Comparison of ENCODE assay signal across 12 cellular contexts in the genomic region with DNA sequence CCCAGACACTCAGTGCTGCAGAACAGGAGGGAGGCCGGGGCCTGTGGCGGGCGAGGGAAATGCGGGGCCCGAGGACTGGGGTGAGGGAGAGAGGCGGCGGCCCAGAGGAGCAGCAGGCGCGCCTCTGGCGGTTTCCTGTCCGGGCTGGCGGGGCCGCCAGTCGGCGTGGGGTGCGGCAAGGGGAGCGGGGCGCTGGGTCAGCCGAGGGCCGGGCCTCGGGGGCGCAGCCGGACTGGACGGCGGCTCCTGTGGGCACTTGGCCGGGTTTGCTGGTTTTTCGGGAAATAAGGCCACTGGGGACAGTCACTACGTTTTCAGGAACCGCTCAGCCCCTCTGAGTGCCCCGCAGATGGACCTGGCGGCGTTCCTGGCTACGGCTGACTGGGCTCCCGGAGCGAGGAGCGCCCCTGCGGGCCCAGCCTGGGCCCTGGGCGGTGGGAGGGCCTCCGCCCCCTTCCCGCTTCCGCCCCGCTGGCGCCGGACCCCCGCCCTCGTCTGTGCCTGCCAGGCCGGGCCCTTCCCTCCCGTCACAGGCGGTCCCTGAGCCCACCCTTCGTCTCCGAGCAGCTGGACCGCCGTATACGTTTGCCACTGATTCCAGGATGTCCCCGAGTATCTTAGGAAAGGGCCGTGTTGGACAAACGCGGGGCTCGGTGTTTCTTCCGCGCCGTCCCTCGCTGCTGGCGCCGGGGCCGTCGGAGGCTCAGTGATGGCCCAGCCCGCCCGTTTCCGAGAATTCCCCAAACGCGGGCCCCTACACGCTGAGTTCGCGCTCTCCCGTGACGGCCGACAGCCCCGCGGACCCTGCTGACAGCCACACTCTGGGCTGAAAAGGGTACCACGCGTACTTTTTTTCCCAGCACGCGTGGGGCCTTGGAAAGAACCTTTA.
DNase-seq lines count a peak whose midpoint lies in the region; ATAC-seq, FAIRE-seq and TF ChIP-seq lines count a peak whose summit lies in the region.
"Had no signal": no experiment of that assay in that cellular context is flagged by ENCODE, and none has a peak within 500 bp of the region (broad histone marks: within the 10 kb centered on the region; RNA-seq: fewer than 3 reads in every experiment).

No MANE protein-coding gene starts in this region.

- H3K9ac ChIP-seq in HepG2 (ENCODE audit: insufficient read depth, low read depth, low read length) = no peak overlapping the region

- no peak for TF ChIP-seq RAD21 in HepG2 (CRISPR knock-in tag; IDR thresholded peaks at IDR 0.05)

- no peaks in the 10 kb centered on the region for H4K20me1 ChIP-seq in HepG2 (ENCODE audit: insufficient read depth, low read length)
- H4K20me1 ChIP-seq in hepatocyte (ENCODE audit: insufficient read depth, poor library complexity, severe bottlenecking) = no peaks in the 10 kb centered on the region

- peak in 1 of 3 donors; percentile 41 for DNase-seq in right lobe of liver
- DNase-seq in HepG2 (ENCODE audit: low spot score) = no peak
- peak; percentile 43 for DNase-seq in hepatocyte (ENCODE audit: low spot score)
- peak; percentile 87 for DNase-seq in posterior vena cava (ENCODE audit: low spot score)
- peak in 1 of 2 donors; percentile 79 for DNase-seq in aorta
- no peak for DNase-seq in GM19238 (ENCODE audit: insufficient read length, low spot score)
- DNase-seq: GF-D8, NCI-H2171, SIG-M5 had no signal

- no peaks in the 10 kb centered on the region for H3K9me2 ChIP-seq in hepatocyte (replicated peaks; ENCODE audit: insufficient read depth)

- no peaks in the 10 kb centered on the region for H3K79me2 ChIP-seq in HepG2 (ENCODE audit: insufficient read depth, low read length)
- H3K79me2 ChIP-seq in hepatocyte = no peaks in the 10 kb centered on the region

- H3K9me3 ChIP-seq in right lobe of liver (no peaks in the 10 kb centered on the region), HepG2 (ENCODE audit: low read length) (no peaks in the 10 kb centered on the region), hepatocyte (ENCODE audit: low read depth) (no peaks in the 10 kb centered on the region), aorta (ENCODE audit: control insufficient read depth, low read length) (no peaks in the 10 kb centered on the region)
- H3K9me3 ChIP-seq: A549 had no signal

- H3K36me3 ChIP-seq in right lobe of liver (peaks cover 0 to 12% (median 4%) of the 10 kb centered on the region in 4 donors), HepG2 (replicated peaks in 1 of 2; ENCODE audit: control insufficient read depth in 1 of 2, insufficient read depth in 2 of 2, low read length in 2 of 2) (no peaks in the 10 kb centered on the region), hepatocyte (replicated peaks; ENCODE audit: insufficient read depth, low read depth) (no peaks in the 10 kb centered on the region), aorta (ENCODE audit: control insufficient read depth in 1 of 2, insufficient read depth in 2 of 2, low read length in 1 of 2) (no peaks in the 10 kb centered on the region)

- H3K27ac ChIP-seq in right lobe of liver (peak overlapping the region in 2 of 3 donors; percentile 29 to 70), HepG2 (ENCODE audit: extremely low read length, insufficient read depth, low read length) (no peak overlapping the region), hepatocyte (peak overlapping the region; percentile 20), aorta (ENCODE audit: low read depth in 1 of 2, low read length in 2 of 2) (no peak overlapping the region)
- H3K27ac ChIP-seq: A549 had no signal

- in situ Hi-C loops in HepG2 (cut with HindIII; ENCODE audit: extremely low pct_ligation_motif_present, low pct_unique_long_range_greater_than_20kb) = loop anchor here (25.0 kb wide), 2 partner anchors 429 to 629 kb away; partner anchors contain the start of gene LDLRAD4

- ATAC-seq in right lobe of liver (peak; percentile 52 to 83 (median 65)), HepG2 (no peak; the same call in 2 of the 3 replicates), aorta (ENCODE audit: low FRiP score) (peak; percentile 76), GM21576 (IDR thresholded peaks at IDR 0.05; ENCODE audit: unreplicated experiment) (no peak)
- ATAC-seq in activated CD4-positive, CD25-positive, alpha-beta regulatory T cell treated with anti-CD3 and anti-CD28 coated beads, Interleukin-2, amount 50 U/mL, for 24 hours = no peak
- ATAC-seq: A549 had no signal

- 58% methylated on average over 8 of the region's 84 CpGs for WGBS in right lobe of liver (ENCODE audit: insufficient coverage, low coverage, low lambda C conversion rate, missing lambda C conversion rate)
- WGBS in HepG2 (ENCODE audit: low lambda C conversion rate) = 96% methylated on average over 62 of the region's 84 CpGs
- WGBS in hepatocyte (ENCODE audit: low lambda C conversion rate, missing lambda C conversion rate) = 55% methylated on average over 42 of the region's 84 CpGs
- 42 to 47% methylated on average over 63 to 84 of the region's 84 CpGs for WGBS in aorta, 2 donors

- no TSS peak for BruUV-seq in HepG2 (replicated peaks; lab: Mats Ljungman, UMichigan)

- H3K27me3 ChIP-seq in right lobe of liver (no peaks in the 10 kb centered on the region), HepG2 (ENCODE audit: control insufficient read depth in 1 of 2, insufficient read depth in 2 of 2, low read length in 2 of 2) (no peaks in the 10 kb centered on the region), hepatocyte (no peaks in the 10 kb centered on the region), aorta (ENCODE audit: control insufficient read depth in 1 of 2, insufficient read depth in 2 of 2, low read length in 1 of 2) (no peaks in the 10 kb centered on the region)

- H3K4me2 ChIP-seq in HepG2 (ENCODE audit: low read depth, low read length) (no peak overlapping the region), hepatocyte (peak overlapping the region; percentile 87)
- H3K4me2 ChIP-seq: A549 had no signal

- no peak for FAIRE-seq in HepG2 (lab: Jason Lieb, UNC)
- FAIRE-seq: A549 had no signal

- intact Hi-C loops in right lobe of liver (cut with DNase I) = no loop called here
- intact Hi-C loops in HepG2 (cut with micrococcal nuclease; ENCODE audit: unreplicated experiment) = no loop called here
- intact Hi-C loops in posterior vena cava (cut with DNase I) = no loop called here
- intact Hi-C loops in aorta (cut with DNase I) = loop anchor here in 1 of 2 donors (5.0 kb wide), 1 partner anchor 86 kb away; the partner anchor contains the start of genes FAM210A and RNMT

- no peak for TF ChIP-seq POLR2A in right lobe of liver (IDR thresholded peaks at IDR 0.05)
- no peak for TF ChIP-seq POLR2A in HepG2 (IDR thresholded peaks at IDR 0.05; ENCODE audit: insufficient read depth in 1 of 2, low read depth in 2 of 2, low read length in 2 of 2)

- H2AFZ ChIP-seq in HepG2 (ENCODE audit: low read length) (no peak overlapping the region), hepatocyte (peak overlapping the region; percentile 71)

- TF ChIP-seq EP300 in HepG2 (IDR thresholded peaks at IDR 0.05; ENCODE audit: low read depth in 2 of 2, low read length in 2 of 2) (no peak), HepG2 (CRISPR knock-in tag; IDR thresholded peaks at IDR 0.05; ENCODE audit: borderline replicate concordance) (no peak)

- H3K4me1 ChIP-seq in right lobe of liver (no peaks in the 10 kb centered on the region), HepG2 (ENCODE audit: insufficient read depth, low read length) (no peaks in the 10 kb centered on the region), hepatocyte (ENCODE audit: insufficient read depth) (no peaks in the 10 kb centered on the region), aorta (ENCODE audit: control insufficient read depth in 1 of 2, insufficient read depth in 2 of 2, low read length in 2 of 2) (no peaks in the 10 kb centered on the region)
- H3K4me1 ChIP-seq: A549 had no signal

- TF ChIP-seq CTCF in right lobe of liver (IDR thresholded peaks at IDR 0.05) (no peak), HepG2 (CRISPR knock-in tag; IDR thresholded peaks at IDR 0.05) (no peak), hepatocyte (IDR thresholded peaks at IDR 0.05; ENCODE audit: poor library complexity) (no peak)

- POLR2A ChIA-PET in HepG2 (lab: Yijun Ruan, JAX) = no interaction called here

- peak overlapping the region in 1 of 3 donors; percentile 7 for H3K4me3 ChIP-seq in right lobe of liver
- no peak overlapping the region for H3K4me3 ChIP-seq in HepG2 (replicated peaks in 1 of 3; ENCODE audit: insufficient read depth in 1 of 3, low read depth in 2 of 3, low read length in 3 of 3)
- H3K4me3 ChIP-seq in hepatocyte = no peak overlapping the region
- no peak overlapping the region for H3K4me3 ChIP-seq in aorta (ENCODE audit: low read length in 2 of 2)
- H3K4me3 ChIP-seq: A549 had no signal

- CTCF ChIA-PET in HepG2 (lab: Yijun Ruan, JAX; ENCODE audit: low intra/inter-chr PET ratio, low total read pairs) = no interaction called here

TF ChIP-seq in HepG2, 621 proteins besides CTCF, POLR2A, EP300 and RAD21:
- TF ChIP-seq ZNF691 (CRISPR knock-in tag; IDR thresholded peaks at IDR 0.05; ENCODE audit: borderline replicate concordance, low read depth) = no peak

Comparison
In these comparisons a context has a peak if more than half of its experiments do, and no peak if none do; other contexts are left out.
1. ATAC-seq: peak in right lobe of liver (4 of 4) and aorta (single experiment); none in HepG2 (single experiment), activated CD4-positive, CD25-positive, alpha-beta regulatory T cell treated with anti-CD3 and anti-CD28 coated beads, Interleukin-2, amount 50 U/mL, for 24 hours (0 of 2) and GM21576 (single experiment).
2. H3K27ac ChIP-seq: peak in right lobe of liver (2 of 3) and hepatocyte (single experiment); none in HepG2 (single experiment) and aorta (0 of 2).
3. DNase-seq: peak in hepatocyte (single experiment) and posterior vena cava (single experiment); none in HepG2 (single experiment) and GM19238 (single experiment).